Comparison of ENCODE assay signal across 1 cellular context in the genomic region with DNA sequence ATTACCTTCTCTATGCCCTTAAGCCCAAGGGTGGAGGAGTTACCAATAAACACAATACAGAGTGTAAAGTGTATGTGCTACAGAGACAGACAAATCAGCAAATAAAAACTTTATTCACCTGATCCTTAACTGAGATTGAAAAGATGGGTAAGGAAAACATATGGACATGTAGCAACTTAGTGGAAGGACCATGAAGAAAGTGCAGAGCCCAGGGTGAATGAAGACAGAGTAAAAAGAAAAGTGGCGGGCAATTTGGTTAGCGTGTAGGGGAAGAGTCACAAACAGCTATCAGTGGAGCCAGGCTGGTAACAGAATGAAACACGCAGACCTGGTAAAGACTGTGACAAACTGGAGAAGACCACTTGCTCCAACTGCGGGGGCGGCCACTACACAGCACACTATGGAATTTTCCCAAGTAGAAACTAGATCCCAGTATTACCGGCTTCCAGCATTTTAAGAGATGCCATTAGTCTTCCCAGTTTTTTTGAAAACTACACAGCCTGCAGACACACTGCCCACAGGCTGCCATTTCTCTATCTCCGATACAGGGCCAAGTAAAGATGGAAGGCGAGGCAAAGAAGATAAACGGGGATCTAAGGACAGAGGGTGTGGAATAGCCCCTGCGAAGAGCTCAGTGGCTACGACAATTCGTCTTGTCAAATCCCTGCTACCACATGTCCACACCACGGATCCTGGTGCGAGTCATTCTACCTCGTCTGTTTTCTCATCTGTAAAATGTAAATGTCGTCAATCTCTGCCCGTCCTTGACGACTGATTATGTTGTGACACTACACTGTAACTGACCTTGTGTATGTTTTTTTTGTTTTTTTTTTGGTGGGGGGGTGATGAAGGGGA.
A peak's percentile ranks its signal among the peaks of the same experiment; 100 is the strongest.
TF ChIP-seq lines count a peak whose summit lies in the region.

No MANE protein-coding gene starts in this region.

TF ChIP-seq in K562, 482 proteins besides CTCF, POLR2A, EP300 and RAD21 (continued from another document and continues in another):
- TF ChIP-seq, protein P1, sequence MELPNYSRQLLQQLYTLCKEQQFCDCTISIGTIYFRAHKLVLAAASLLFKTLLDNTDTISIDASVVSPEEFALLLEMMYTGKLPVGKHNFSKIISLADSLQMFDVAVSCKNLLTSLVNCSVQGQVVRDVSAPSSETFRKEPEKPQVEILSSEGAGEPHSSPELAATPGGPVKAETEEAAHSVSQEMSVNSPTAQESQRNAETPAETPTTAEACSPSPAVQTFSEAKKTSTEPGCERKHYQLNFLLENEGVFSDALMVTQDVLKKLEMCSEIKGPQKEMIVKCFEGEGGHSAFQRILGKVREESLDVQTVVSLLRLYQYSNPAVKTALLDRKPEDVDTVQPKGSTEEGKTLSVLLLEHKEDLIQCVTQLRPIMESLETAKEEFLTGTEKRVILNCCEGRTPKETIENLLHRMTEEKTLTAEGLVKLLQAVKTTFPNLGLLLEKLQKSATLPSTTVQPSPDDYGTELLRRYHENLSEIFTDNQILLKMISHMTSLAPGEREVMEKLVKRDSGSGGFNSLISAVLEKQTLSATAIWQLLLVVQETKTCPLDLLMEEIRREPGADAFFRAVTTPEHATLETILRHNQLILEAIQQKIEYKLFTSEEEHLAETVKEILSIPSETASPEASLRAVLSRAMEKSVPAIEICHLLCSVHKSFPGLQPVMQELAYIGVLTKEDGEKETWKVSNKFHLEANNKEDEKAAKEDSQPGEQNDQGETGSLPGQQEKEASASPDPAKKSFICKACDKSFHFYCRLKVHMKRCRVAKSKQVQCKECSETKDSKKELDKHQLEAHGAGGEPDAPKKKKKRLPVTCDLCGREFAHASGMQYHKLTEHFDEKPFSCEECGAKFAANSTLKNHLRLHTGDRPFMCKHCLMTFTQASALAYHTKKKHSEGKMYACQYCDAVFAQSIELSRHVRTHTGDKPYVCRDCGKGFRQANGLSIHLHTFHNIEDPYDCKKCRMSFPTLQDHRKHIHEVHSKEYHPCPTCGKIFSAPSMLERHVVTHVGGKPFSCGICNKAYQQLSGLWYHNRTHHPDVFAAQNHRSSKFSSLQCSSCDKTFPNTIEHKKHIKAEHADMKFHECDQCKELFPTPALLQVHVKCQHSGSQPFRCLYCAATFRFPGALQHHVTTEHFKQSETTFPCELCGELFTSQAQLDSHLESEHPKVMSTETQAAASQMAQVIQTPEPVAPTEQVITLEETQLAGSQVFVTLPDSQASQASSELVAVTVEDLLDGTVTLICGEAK (IDR thresholded peaks at IDR 0.05): no peak
- TF ChIP-seq, protein P1 (CRISPR knock-in tag; IDR thresholded peaks at IDR 0.05): no peak
- TF ChIP-seq NFRKB (IDR thresholded peaks at IDR 0.05; ENCODE audit: low read depth): peak; percentile 48; the same call in 1 of the 2 replicates
- no peak for TF ChIP-seq LARP7 (IDR thresholded peaks at IDR 0.05)
- peak; percentile 20; the same call in 1 of the 2 replicates for TF ChIP-seq POLR2AphosphoS5 (IDR thresholded peaks at IDR 0.05; ENCODE audit: control insufficient read depth, insufficient read depth, low read depth, low read length)
- TF ChIP-seq EGR1 (conservative IDR thresholded peaks at IDR 0.05): peak; percentile 80
- 0 out of 2 replicates have a peak, but pooled peaks have one; percentile 69 for TF ChIP-seq HDGF (IDR thresholded peaks at IDR 0.05)
- TF ChIP-seq MEIS2 (IDR thresholded peaks at IDR 0.05; ENCODE audit: partially characterized antibody): peak; percentile 49
- TF ChIP-seq YY1 (IDR thresholded peaks at IDR 0.05; ENCODE audit: borderline replicate concordance in 1 of 3, control insufficient read depth in 1 of 3, extremely low read depth in 1 of 3, insufficient read depth in 3 of 3, insufficient read length in 1 of 3, insufficient replicate concordance in 2 of 3, low read depth in 1 of 3, low read length in 2 of 3): peak in 1 of 3 experiments; percentile 65
- TF ChIP-seq, protein P2, sequence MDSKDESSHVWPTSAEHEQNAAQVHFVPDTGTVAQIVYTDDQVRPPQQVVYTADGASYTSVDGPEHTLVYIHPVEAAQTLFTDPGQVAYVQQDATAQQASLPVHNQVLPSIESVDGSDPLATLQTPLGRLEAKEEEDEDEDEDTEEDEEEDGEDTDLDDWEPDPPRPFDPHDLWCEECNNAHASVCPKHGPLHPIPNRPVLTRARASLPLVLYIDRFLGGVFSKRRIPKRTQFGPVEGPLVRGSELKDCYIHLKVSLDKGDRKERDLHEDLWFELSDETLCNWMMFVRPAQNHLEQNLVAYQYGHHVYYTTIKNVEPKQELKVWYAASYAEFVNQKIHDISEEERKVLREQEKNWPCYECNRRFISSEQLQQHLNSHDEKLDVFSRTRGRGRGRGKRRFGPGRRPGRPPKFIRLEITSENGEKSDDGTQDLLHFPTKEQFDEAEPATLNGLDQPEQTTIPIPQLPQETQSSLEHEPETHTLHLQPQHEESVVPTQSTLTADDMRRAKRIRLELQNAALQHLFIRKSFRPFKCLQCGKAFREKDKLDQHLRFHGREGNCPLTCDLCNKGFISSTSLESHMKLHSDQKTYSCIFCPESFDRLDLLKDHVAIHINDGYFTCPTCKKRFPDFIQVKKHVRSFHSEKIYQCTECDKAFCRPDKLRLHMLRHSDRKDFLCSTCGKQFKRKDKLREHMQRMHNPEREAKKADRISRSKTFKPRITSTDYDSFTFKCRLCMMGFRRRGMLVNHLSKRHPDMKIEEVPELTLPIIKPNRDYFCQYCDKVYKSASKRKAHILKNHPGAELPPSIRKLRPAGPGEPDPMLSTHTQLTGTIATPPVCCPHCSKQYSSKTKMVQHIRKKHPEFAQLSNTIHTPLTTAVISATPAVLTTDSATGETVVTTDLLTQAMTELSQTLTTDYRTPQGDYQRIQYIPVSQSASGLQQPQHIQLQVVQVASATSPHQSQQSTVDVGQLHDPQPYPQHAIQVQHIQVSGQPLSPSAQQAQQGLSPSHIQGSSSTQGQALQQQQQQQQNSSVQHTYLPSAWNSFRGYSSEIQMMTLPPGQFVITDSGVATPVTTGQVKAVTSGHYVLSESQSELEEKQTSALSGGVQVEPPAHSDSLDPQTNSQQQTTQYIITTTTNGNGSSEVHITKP (IDR thresholded peaks at IDR 0.05; ENCODE audit: partially characterized antibody): peak; percentile 60
- peak; percentile 9 for TF ChIP-seq SAP30 (IDR thresholded peaks at IDR 0.05; ENCODE audit: borderline replicate concordance, insufficient read depth, low read depth, low read length, poor library complexity, severe bottlenecking)
- 0 out of 2 replicates have a peak, but pooled peaks have one; percentile 19 for TF ChIP-seq SMARCA4 (IDR thresholded peaks at IDR 0.05)
- TF ChIP-seq, protein P3, sequence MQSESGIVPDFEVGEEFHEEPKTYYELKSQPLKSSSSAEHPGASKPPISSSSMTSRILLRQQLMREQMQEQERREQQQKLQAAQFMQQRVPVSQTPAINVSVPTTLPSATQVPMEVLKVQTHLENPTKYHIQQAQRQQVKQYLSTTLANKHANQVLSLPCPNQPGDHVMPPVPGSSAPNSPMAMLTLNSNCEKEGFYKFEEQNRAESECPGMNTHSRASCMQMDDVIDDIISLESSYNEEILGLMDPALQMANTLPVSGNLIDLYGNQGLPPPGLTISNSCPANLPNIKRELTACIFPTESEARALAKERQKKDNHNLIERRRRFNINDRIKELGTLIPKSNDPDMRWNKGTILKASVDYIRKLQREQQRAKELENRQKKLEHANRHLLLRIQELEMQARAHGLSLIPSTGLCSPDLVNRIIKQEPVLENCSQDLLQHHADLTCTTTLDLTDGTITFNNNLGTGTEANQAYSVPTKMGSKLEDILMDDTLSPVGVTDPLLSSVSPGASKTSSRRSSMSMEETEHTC (IDR thresholded peaks at IDR 0.05): no peak
- TF ChIP-seq, protein P4, sequence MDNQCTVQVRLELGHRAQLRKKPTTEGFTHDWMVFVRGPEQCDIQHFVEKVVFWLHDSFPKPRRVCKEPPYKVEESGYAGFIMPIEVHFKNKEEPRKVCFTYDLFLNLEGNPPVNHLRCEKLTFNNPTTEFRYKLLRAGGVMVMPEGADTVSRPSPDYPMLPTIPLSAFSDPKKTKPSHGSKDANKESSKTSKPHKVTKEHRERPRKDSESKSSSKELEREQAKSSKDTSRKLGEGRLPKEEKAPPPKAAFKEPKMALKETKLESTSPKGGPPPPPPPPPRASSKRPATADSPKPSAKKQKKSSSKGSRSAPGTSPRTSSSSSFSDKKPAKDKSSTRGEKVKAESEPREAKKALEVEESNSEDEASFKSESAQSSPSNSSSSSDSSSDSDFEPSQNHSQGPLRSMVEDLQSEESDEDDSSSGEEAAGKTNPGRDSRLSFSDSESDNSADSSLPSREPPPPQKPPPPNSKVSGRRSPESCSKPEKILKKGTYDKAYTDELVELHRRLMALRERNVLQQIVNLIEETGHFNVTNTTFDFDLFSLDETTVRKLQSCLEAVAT (IDR thresholded peaks at IDR 0.05): peak; percentile 46 to 80
- TF ChIP-seq, protein P5, sequence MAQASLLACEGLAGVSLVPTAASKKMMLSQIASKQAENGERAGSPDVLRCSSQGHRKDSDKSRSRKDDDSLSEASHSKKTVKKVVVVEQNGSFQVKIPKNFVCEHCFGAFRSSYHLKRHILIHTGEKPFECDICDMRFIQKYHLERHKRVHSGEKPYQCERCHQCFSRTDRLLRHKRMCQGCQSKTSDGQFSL (CRISPR knock-in tag; IDR thresholded peaks at IDR 0.05): peak; percentile 81
- TF ChIP-seq, protein P5 (tag; IDR thresholded peaks at IDR 0.05): no peak
- TF ChIP-seq, protein P6, sequence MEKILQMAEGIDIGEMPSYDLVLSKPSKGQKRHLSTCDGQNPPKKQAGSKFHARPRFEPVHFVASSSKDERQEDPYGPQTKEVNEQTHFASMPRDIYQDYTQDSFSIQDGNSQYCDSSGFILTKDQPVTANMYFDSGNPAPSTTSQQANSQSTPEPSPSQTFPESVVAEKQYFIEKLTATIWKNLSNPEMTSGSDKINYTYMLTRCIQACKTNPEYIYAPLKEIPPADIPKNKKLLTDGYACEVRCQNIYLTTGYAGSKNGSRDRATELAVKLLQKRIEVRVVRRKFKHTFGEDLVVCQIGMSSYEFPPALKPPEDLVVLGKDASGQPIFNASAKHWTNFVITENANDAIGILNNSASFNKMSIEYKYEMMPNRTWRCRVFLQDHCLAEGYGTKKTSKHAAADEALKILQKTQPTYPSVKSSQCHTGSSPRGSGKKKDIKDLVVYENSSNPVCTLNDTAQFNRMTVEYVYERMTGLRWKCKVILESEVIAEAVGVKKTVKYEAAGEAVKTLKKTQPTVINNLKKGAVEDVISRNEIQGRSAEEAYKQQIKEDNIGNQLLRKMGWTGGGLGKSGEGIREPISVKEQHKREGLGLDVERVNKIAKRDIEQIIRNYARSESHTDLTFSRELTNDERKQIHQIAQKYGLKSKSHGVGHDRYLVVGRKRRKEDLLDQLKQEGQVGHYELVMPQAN (IDR thresholded peaks at IDR 0.05; ENCODE audit: borderline replicate concordance): peak; percentile 62; the same call in 1 of the 2 replicates
- TF ChIP-seq, protein P7, sequence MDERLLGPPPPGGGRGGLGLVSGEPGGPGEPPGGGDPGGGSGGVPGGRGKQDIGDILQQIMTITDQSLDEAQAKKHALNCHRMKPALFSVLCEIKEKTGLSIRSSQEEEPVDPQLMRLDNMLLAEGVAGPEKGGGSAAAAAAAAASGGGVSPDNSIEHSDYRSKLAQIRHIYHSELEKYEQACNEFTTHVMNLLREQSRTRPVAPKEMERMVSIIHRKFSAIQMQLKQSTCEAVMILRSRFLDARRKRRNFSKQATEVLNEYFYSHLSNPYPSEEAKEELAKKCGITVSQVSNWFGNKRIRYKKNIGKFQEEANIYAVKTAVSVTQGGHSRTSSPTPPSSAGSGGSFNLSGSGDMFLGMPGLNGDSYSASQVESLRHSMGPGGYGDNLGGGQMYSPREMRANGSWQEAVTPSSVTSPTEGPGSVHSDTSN (CRISPR knock-in tag; IDR thresholded peaks at IDR 0.05; ENCODE audit: low read depth): no peak
- TF ChIP-seq, protein P7 (tag; conservative IDR thresholded peaks at IDR 0.05; ENCODE audit: low read depth): peak; percentile 56
- 0 out of 2 replicates have a peak, but pooled peaks have one; percentile 27 for TF ChIP-seq SUPT5H (IDR thresholded peaks at IDR 0.05)
- TF ChIP-seq, protein P8, sequence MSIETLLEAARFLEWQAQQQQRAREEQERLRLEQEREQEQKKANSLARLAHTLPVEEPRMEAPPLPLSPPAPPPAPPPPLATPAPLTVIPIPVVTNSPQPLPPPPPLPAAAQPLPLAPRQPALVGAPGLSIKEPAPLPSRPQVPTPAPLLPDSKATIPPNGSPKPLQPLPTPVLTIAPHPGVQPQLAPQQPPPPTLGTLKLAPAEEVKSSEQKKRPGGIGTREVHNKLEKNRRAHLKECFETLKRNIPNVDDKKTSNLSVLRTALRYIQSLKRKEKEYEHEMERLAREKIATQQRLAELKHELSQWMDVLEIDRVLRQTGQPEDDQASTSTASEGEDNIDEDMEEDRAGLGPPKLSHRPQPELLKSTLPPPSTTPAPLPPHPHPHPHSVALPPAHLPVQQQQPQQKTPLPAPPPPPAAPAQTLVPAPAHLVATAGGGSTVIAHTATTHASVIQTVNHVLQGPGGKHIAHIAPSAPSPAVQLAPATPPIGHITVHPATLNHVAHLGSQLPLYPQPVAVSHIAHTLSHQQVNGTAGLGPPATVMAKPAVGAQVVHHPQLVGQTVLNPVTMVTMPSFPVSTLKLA (conservative IDR thresholded peaks at IDR 0.05): peak in 1 of 2 experiments; percentile 45; a peak in 1 of 4 replicates
